In genomic region chr15:80878867-80879250, GRCh38 we compare ENCODE assay signal across 12 cellular contexts.
DNase-seq lines count a peak whose midpoint lies in the region; TF ChIP-seq lines count a peak whose summit lies in the region.
"Had no signal": no experiment of that assay in that cellular context is flagged by ENCODE, and none has a peak within 500 bp of the region (broad histone marks: within the 10 kb centered on the region; RNA-seq: fewer than 3 reads in every experiment).

No MANE protein-coding gene starts in this region.

- peaks cover 3% of the 10 kb centered on the region for H3K79me1 ChIP-seq in trophoblast cell (ENCODE audit: low read length)

- H3K4ac ChIP-seq in trophoblast cell (ENCODE audit: low read depth, low read length), result no peak overlapping the region

- no peak overlapping the region for H4K91ac ChIP-seq in trophoblast cell (ENCODE audit: low read depth, low read length)

- no peak overlapping the region for H2BK12ac ChIP-seq in trophoblast cell (ENCODE audit: low read length)

- H3K27ac ChIP-seq in OCI-LY3 (ENCODE audit: low read length), result no peak overlapping the region
- H3K27ac ChIP-seq in trophoblast cell (ENCODE audit: low read depth, low read length), result no peak overlapping the region
- no peak overlapping the region for H3K27ac ChIP-seq in substantia nigra (ENCODE audit: low read depth, low read length, poor library complexity, severe bottlenecking)
- H3K27ac ChIP-seq: C4-2B, HL-60 had no signal

- no peak overlapping the region for H2AFZ ChIP-seq in OCI-LY3 (ENCODE audit: low read depth, low read length)
- H2AFZ ChIP-seq in trophoblast cell (ENCODE audit: insufficient read depth, low read length, poor library complexity), result no peak overlapping the region

- no peak overlapping the region for H3K14ac ChIP-seq in trophoblast cell (ENCODE audit: low read length)

- no peak overlapping the region for H2BK5ac ChIP-seq in trophoblast cell (ENCODE audit: low read depth, low read length, poor library complexity)

- H4K12ac ChIP-seq in trophoblast cell (ENCODE audit: low read depth, low read length), result no peak overlapping the region

- no peak overlapping the region for H3K4me3 ChIP-seq in OCI-LY3 (ENCODE audit: low read length)
- H3K4me3 ChIP-seq in fibroblast of villous mesenchyme (ENCODE audit: low read depth, low read length), result no peak overlapping the region
- H3K4me3 ChIP-seq in trophoblast cell (ENCODE audit: low read depth, low read length), result no peak overlapping the region

- H3K36me3 Mint-ChIP-seq in HFFc6 (ENCODE audit: low read depth), result peaks cover 9% of the 10 kb centered on the region; the same call in 1 of the 2 replicates

- H3K79me2 ChIP-seq in OCI-LY3 (ENCODE audit: low read length), result no peaks in the 10 kb centered on the region
- no peaks in the 10 kb centered on the region for H3K79me2 ChIP-seq in trophoblast cell (ENCODE audit: control insufficient read depth, insufficient read depth, low read length, poor library complexity)

- DNase-seq in HFFc6 (peak; percentile 55), fibroblast of villous mesenchyme (ENCODE audit: low read depth) (peak; percentile 33), trophoblast cell (peak; percentile 69 to 93), substantia nigra (lab: John Stamatoyannopoulos, UW) (no peak), GM03348 (ENCODE audit: low spot score) (no peak)
- DNase-seq in activated effector memory CD4-positive, alpha-beta T cell treated with Interleukin-2 at 50 U/mL for 16 hours, result no peak
- DNase-seq: BE2C; CD4-positive, alpha-beta memory T cell; DMS79 had no signal

- H4K8ac ChIP-seq in trophoblast cell (ENCODE audit: low read depth, low read length), result no peak overlapping the region

- H3K9ac ChIP-seq in OCI-LY3 (ENCODE audit: low read length) (no peak overlapping the region), trophoblast cell (ENCODE audit: low read length) (no peak overlapping the region)

- H4K20me1 ChIP-seq in OCI-LY3 (ENCODE audit: insufficient read depth, low read length), result no peaks in the 10 kb centered on the region

- WGBS in trophoblast cell (ENCODE audit: extremely low coverage, insufficient coverage, insufficient read length), result no CpG with 5 or more reads among the region's 2 CpGs

- H3K27me3 ChIP-seq in OCI-LY3 (ENCODE audit: low read depth, low read length) (0 out of 2 replicates have a peak, but pooled peaks cover 3% of the 10 kb centered on the region), trophoblast cell (ENCODE audit: insufficient read depth, low read length) (no peaks in the 10 kb centered on the region)
- H3K27me3 ChIP-seq: BE2C had no signal

- no peak overlapping the region for H2BK120ac ChIP-seq in trophoblast cell (ENCODE audit: insufficient read depth, low read length, poor library complexity)

- H3K18ac ChIP-seq in trophoblast cell (ENCODE audit: low read length), result no peak overlapping the region

- no peaks in the 10 kb centered on the region for H3K9me3 ChIP-seq in OCI-LY3 (ENCODE audit: insufficient read depth, low read length)
- peaks cover 2% of the 10 kb centered on the region for H3K9me3 ChIP-seq in trophoblast cell (ENCODE audit: insufficient read depth, low read depth, low read length)
- H3K9me3 ChIP-seq: BE2C had no signal

- peak overlapping the region; percentile 36; the same call in 1 of the 2 replicates for H3K27ac Mint-ChIP-seq in HFFc6
- H3K27ac Mint-ChIP-seq: CD4-positive, alpha-beta memory T cell had no signal

- H3K9me3 Mint-ChIP-seq in HFFc6, result no peaks in the 10 kb centered on the region

- no peak overlapping the region for H3K23ac ChIP-seq in trophoblast cell (ENCODE audit: low read length)

- no peaks in the 10 kb centered on the region for H3K36me3 ChIP-seq in OCI-LY3 (replicated peaks; ENCODE audit: low read depth, low read length)
- H3K36me3 ChIP-seq in trophoblast cell (ENCODE audit: control insufficient read depth in 1 of 2, insufficient read depth in 2 of 2, low read length in 2 of 2), result peaks cover 0 to 1% of the 10 kb centered on the region in 2 experiments
- H3K36me3 ChIP-seq: BE2C had no signal

- peaks cover 21% of the 10 kb centered on the region for H3K27me3 Mint-ChIP-seq in HFFc6 (ENCODE audit: insufficient read depth)

- H3K4me1 Mint-ChIP-seq in HFFc6 (ENCODE audit: low read depth), result peaks cover 26% of the 10 kb centered on the region
- H3K4me1 Mint-ChIP-seq: CD4-positive, alpha-beta memory T cell had no signal

- H3K4me1 ChIP-seq in OCI-LY3 (ENCODE audit: low read length) (peaks cover 21% of the 10 kb centered on the region), trophoblast cell (ENCODE audit: control insufficient read depth in 1 of 2, insufficient read depth in 2 of 2, low read length in 2 of 2) (peaks cover 11 to 15% of the 10 kb centered on the region in 2 experiments)
- H3K4me1 ChIP-seq: BE2C had no signal

- no peak overlapping the region for H2AK5ac ChIP-seq in trophoblast cell (ENCODE audit: low read length)

- peak overlapping the region; percentile 65 for H3K4me2 ChIP-seq in OCI-LY3 (ENCODE audit: low read length)
- H3K4me2 ChIP-seq in trophoblast cell (ENCODE audit: low read length), result no peak overlapping the region

- no peak for TF ChIP-seq CTCF in HFFc6 (IDR thresholded peaks at IDR 0.05)
- no peak for TF ChIP-seq CTCF in OCI-LY3 (IDR thresholded peaks at IDR 0.05; ENCODE audit: low read depth, low read length)
- TF ChIP-seq CTCF in fibroblast of villous mesenchyme (IDR thresholded peaks at IDR 0.05; ENCODE audit: insufficient read depth, low read depth, low read length), result no peak

- no peak overlapping the region for H3K4me3 Mint-ChIP-seq in HFFc6
- H3K4me3 Mint-ChIP-seq: CD4-positive, alpha-beta memory T cell had no signal

Comparison
In these comparisons a context has a peak if more than half of its experiments do, and no peak if none do; other contexts are left out.
1. DNase-seq: peak in HFFc6 (single experiment), fibroblast of villous mesenchyme (single experiment) and trophoblast cell (2 of 2); none in substantia nigra (0 of 49), activated effector memory CD4-positive, alpha-beta T cell treated with Interleukin-2 at 50 U/mL for 16 hours (single experiment) and GM03348 (single experiment).